In the genomic region with DNA sequence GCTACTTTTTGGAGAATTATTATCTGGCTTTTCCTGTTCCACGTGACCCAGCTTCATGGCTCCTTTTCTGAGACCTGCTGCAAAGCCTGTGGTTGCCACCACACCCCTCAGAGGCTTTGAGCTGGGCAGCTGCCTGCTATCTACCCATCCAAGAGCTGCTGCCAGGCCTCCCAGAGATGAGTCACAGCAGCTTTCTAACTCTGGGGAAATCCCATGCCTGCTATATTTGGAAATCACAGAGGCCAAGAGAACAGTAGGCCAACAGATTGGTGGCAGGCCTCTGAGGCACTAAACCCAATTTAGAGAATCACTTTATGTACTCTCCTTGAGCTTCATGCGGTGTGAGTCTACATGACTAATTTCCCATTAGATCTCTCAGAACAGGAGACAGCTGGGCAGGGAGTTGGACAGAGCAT, we compare ENCODE assay signal across 1 cellular context.
TF ChIP-seq lines count a peak whose summit lies in the region.

No MANE protein-coding gene starts in this region.

TF ChIP-seq in IMR-90, 13 proteins besides CTCF, POLR2A, EP300 and RAD21:
- no peak for TF ChIP-seq MAFK (IDR thresholded peaks at IDR 0.05; ENCODE audit: low read depth, low read length)
- TF ChIP-seq, protein P1, sequence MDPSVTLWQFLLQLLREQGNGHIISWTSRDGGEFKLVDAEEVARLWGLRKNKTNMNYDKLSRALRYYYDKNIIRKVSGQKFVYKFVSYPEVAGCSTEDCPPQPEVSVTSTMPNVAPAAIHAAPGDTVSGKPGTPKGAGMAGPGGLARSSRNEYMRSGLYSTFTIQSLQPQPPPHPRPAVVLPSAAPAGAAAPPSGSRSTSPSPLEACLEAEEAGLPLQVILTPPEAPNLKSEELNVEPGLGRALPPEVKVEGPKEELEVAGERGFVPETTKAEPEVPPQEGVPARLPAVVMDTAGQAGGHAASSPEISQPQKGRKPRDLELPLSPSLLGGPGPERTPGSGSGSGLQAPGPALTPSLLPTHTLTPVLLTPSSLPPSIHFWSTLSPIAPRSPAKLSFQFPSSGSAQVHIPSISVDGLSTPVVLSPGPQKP (IDR thresholded peaks at IDR 0.05; ENCODE audit: borderline replicate concordance, low read depth, low read length) = no peak
- no peak for TF ChIP-seq NFE2L2 (IDR thresholded peaks at IDR 0.05; ENCODE audit: low read depth, low read length)
- TF ChIP-seq RCOR1 (IDR thresholded peaks at IDR 0.05; ENCODE audit: insufficient replicate concordance, low read length) = peak; percentile 36
- TF ChIP-seq, protein P2, sequence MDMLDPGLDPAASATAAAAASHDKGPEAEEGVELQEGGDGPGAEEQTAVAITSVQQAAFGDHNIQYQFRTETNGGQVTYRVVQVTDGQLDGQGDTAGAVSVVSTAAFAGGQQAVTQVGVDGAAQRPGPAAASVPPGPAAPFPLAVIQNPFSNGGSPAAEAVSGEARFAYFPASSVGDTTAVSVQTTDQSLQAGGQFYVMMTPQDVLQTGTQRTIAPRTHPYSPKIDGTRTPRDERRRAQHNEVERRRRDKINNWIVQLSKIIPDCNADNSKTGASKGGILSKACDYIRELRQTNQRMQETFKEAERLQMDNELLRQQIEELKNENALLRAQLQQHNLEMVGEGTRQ (IDR thresholded peaks at IDR 0.05; ENCODE audit: low read depth, low read length) = peak; percentile 63
- 0 out of 2 replicates have a peak, but pooled peaks have one; percentile 34 for TF ChIP-seq BHLHE40 (IDR thresholded peaks at IDR 0.05; ENCODE audit: low read depth, low read length)
- TF ChIP-seq FOS (IDR thresholded peaks at IDR 0.05; ENCODE audit: low read depth, low read length) = peak; percentile 77
- TF ChIP-seq CHD1 (IDR thresholded peaks at IDR 0.05; ENCODE audit: low read depth, low read length) = no peak
- TF ChIP-seq CEBPB (IDR thresholded peaks at IDR 0.05; ENCODE audit: low read depth, low read length) = peak; percentile 78
- no peak for TF ChIP-seq MXI1 (IDR thresholded peaks at IDR 0.05; ENCODE audit: borderline replicate concordance, low read depth, low read length)
